ENCODE assay signal across 8 cellular contexts in genomic region chr6:95577317-95578105, GRCh38. TPM values are rescaled to one million over a fixed set of nuclear protein-coding genes. Genes with fewer than 3 reads are reported as not detected.
DNase-seq lines count a peak whose midpoint lies in the region; ATAC-seq and TF ChIP-seq lines count a peak whose summit lies in the region.

TSS of gene MANEA (plus strand) at chr6:95577535. CDS start at chr6:95586440, 8,905 bp downstream.

- WGBS in liver: under 1% methylated on average over 70 of the region's 70 CpGs

- DNase-seq in NCI-H69 (lab: John Stamatoyannopoulos, UW): peak; percentile 99
- peak; percentile 57 to 66 for DNase-seq in activated CD4-positive, alpha-beta T cell treated with anti-CD3 and anti-CD28 coated beads, Interleukin-2, amount 50 U/mL, for 24 hours (ENCODE audit: low read depth in 1 of 2, low spot score in 1 of 2)
- peak; percentile 80 for DNase-seq in stimulated activated CD4-positive, alpha-beta T cell treated with anti-CD3 and anti-CD28 coated beads, Interleukin-4, amount 100 ng/mL, for 1 hour

- no peaks in the 10 kb centered on the region for H3K27me3 ChIP-seq in liver (ENCODE audit: control insufficient read depth in 4 of 4, insufficient read depth in 4 of 4, low read length in 3 of 4)

- peak within 1 kb of the TSS; percentile 60 to 100 (median 92) for H3K4me3 ChIP-seq in liver (ENCODE audit: low read depth in 1 of 3, low read length in 3 of 3)

- no peak for TF ChIP-seq CTCF in C4-2B (conservative IDR thresholded peaks at IDR 0.05)
- TF ChIP-seq CTCF in liver (IDR thresholded peaks at IDR 0.05; ENCODE audit: low read depth, low read length, missing input control): peak; percentile 0

- H3K9me3 Mint-ChIP-seq in dendritic cell treated with granulocyte-macrophage colony-stimulating factor and Interleukin-4, amounts not matched to agents 40 ng/mL and 50 ng/mL, for 4 days: no peaks in the 10 kb centered on the region

- peak within 1 kb of the TSS; percentile 95 for H3K27ac ChIP-seq in C4-2B
- H3K27ac ChIP-seq in liver (ENCODE audit: low read depth in 1 of 2, low read length in 2 of 2): peak within 1 kb of the TSS; percentile 93 to 96

- H3K36me3 ChIP-seq in liver (ENCODE audit: control insufficient read depth in 4 of 4, insufficient read depth in 3 of 4, low read depth in 1 of 4, low read length in 3 of 4): no peaks in the 10 kb centered on the region

- ATAC-seq in GM19372 (IDR thresholded peaks at IDR 0.05; ENCODE audit: low read depth, unreplicated experiment) (peak; percentile 74), HG03521 (IDR thresholded peaks at IDR 0.05; ENCODE audit: unreplicated experiment) (peak; percentile 74)

- peak within 1 kb of the TSS; percentile 87 for H3K4me3 Mint-ChIP-seq in dendritic cell treated with granulocyte-macrophage colony-stimulating factor and Interleukin-4, amounts not matched to agents 40 ng/mL and 50 ng/mL, for 4 days

- intact Hi-C loops in dendritic cell treated with granulocyte-macrophage colony-stimulating factor and Interleukin-4, amounts not matched to agents 40 ng/mL and 50 ng/mL, for 4 days (cut with micrococcal nuclease): loop anchor here (5.0 kb wide), 1 partner anchor 945 kb away; the partner anchor contains the start of gene UFL1

- peak within 1 kb of the TSS; percentile 94 for H3K27ac Mint-ChIP-seq in dendritic cell treated with granulocyte-macrophage colony-stimulating factor and Interleukin-4, amounts not matched to agents 40 ng/mL and 50 ng/mL, for 4 days

- H3K4me1 ChIP-seq in liver (ENCODE audit: control insufficient read depth in 4 of 4, insufficient read depth in 4 of 4, low read length in 3 of 4): peaks cover 3 to 33% (median 11%) of the 10 kb centered on the region in 4 donors

- H3K9ac ChIP-seq in liver (ENCODE audit: low read depth in 1 of 2, low read length in 2 of 2): peak within 1 kb of the TSS; percentile 96 to 99

- H3K27me3 Mint-ChIP-seq in dendritic cell treated with granulocyte-macrophage colony-stimulating factor and Interleukin-4, amounts not matched to agents 40 ng/mL and 50 ng/mL, for 4 days: no peaks in the 10 kb centered on the region

- H3K4me1 Mint-ChIP-seq in dendritic cell treated with granulocyte-macrophage colony-stimulating factor and Interleukin-4, amounts not matched to agents 40 ng/mL and 50 ng/mL, for 4 days (ENCODE audit: low read depth): peaks cover 25% of the 10 kb centered on the region

- no peak for TF ChIP-seq RAD21 in liver (IDR thresholded peaks at IDR 0.05)

- peaks cover 14% of the 10 kb centered on the region for H3K36me3 Mint-ChIP-seq in dendritic cell treated with granulocyte-macrophage colony-stimulating factor and Interleukin-4, amounts not matched to agents 40 ng/mL and 50 ng/mL, for 4 days (ENCODE audit: low read depth)

- no peaks in the 10 kb centered on the region for H3K9me3 ChIP-seq in liver (ENCODE audit: control insufficient read depth in 4 of 4, low read length in 3 of 4)

TF ChIP-seq in liver, 16 proteins besides CTCF, POLR2A, EP300 and RAD21:
- TF ChIP-seq MAX (IDR thresholded peaks at IDR 0.05) (peak; percentile 9), HNF4G (IDR thresholded peaks at IDR 0.05) (no peak), FOXA2 (IDR thresholded peaks at IDR 0.05) (no peak), REST (IDR thresholded peaks at IDR 0.05) (no peak), ATF3 (IDR thresholded peaks at IDR 0.05) (no peak), SP1 (IDR thresholded peaks at IDR 0.05) (peak; percentile 12), FOXA1 (IDR thresholded peaks at IDR 0.05) (no peak), TAF1 (conservative IDR thresholded peaks at IDR 0.05) (peak; percentile 82), RXRA (IDR thresholded peaks at IDR 0.05) (no peak), EGR1 (IDR thresholded peaks at IDR 0.05; ENCODE audit: low read depth in 2 of 2) (no peak), NR2F2 (IDR thresholded peaks at IDR 0.05) (peak; percentile 46), JUND (IDR thresholded peaks at IDR 0.05) (no peak), YY1 (IDR thresholded peaks at IDR 0.05) (no peak), HNF4A (conservative IDR thresholded peaks at IDR 0.05) (peak; percentile 2 to 5), ZBTB33 (IDR thresholded peaks at IDR 0.05) (no peak)

RNA-seq across cellular contexts. Expression of gene MANEA, which starts in this region (rescaled TPM):
- 10 to 100 TPM in 1 of 2 donors, 1 to 10 TPM in 1; 9.7 to 37.4 TPM for total RNA-seq in liver
- polyA plus RNA-seq in liver: 10 to 100 TPM; 16.5 to 21.3 TPM

Comparison
In these comparisons a context has a peak if more than half of its experiments do, and no peak if none do; other contexts are left out.
1. Peak in every context shown above with its lines: DNase-seq, ATAC-seq, H3K4me3 ChIP-seq and H3K27ac ChIP-seq.